ENCODE assay signal across 8 cellular contexts in the genomic region with DNA sequence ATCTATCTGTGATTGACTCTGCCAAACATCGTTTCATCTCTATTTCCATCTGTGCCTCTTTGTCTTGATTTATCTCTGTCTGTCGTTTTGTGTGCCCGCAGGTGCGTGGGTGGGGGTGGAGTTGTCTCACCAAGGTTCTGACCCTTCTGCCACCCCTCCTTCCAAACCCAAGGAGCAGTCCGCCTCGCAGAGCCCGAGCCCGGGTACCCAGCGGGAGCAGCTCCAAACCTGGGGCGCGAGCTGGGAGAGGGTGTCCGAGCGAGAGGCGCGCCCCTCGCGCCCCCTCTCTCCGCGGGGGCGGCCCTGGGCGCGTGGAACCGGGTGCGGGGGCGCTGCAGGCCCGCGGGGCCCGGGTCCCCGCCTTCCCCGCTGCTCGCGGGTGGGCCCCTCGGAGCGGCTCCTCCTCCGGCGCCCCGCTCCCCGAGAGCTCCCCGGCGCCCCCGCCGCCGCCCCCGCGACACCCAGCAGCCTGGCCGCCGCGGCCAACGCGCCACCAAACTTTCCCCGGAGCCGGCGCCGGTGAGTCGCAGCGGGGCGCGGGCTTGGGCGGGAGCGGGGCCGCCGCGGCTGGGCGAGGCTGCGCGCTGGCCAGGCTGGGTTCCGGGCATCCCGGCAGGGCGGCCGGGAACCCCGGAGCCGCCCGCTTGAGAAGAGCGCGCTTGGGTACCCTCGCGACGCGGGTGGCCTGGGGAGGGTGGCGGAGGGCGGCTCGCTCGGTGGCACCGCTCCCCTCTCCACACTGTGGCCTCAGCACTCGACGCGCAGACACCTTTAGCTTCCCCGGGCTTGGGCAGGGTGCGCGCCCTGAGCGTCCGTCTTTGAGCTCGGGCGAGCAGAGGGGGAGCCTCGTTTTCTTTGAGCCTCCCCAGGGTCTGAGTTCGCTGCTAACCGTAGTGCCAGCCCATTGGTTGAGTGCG. TPM values are rescaled to one million over a fixed set of nuclear protein-coding genes. Genes with fewer than 3 reads are reported as not detected.
DNase-seq lines count a peak whose midpoint lies in the region; ATAC-seq lines count a peak whose summit lies in the region.

A gene with protein sequence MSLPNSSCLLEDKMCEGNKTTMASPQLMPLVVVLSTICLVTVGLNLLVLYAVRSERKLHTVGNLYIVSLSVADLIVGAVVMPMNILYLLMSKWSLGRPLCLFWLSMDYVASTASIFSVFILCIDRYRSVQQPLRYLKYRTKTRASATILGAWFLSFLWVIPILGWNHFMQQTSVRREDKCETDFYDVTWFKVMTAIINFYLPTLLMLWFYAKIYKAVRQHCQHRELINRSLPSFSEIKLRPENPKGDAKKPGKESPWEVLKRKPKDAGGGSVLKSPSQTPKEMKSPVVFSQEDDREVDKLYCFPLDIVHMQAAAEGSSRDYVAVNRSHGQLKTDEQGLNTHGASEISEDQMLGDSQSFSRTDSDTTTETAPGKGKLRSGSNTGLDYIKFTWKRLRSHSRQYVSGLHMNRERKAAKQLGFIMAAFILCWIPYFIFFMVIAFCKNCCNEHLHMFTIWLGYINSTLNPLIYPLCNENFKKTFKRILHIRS (plus strand): TSS at position 458 of the 917 bp plus-strand sequence. CDS start 104,545 bp downstream, outside the sequence.

- ATAC-seq in GM21390 (IDR thresholded peaks at IDR 0.05; ENCODE audit: unreplicated experiment) = no peak

- H3K4me1 ChIP-seq in HUES6 (ENCODE audit: control insufficient read depth, insufficient read depth, low read length) (peaks cover 6% of the 10 kb centered on the region; the same call in 1 of the 2 replicates), skeletal muscle tissue (ENCODE audit: control insufficient read depth in 3 of 3, insufficient read depth in 3 of 3, low read length in 3 of 3) (peaks cover 9 to 14% (median 14%) of the 10 kb centered on the region in 3 donors)

- H3K27me3 ChIP-seq in HUES6 (ENCODE audit: control insufficient read depth, insufficient read depth, low read length) = peaks cover 86% of the 10 kb centered on the region
- H3K27me3 ChIP-seq in skeletal muscle tissue (ENCODE audit: control insufficient read depth in 3 of 3, insufficient read depth in 3 of 3, low read length in 3 of 3) = peaks cover 10 to 33% (median 18%) of the 10 kb centered on the region in 3 donors

- peak; percentile 16 for DNase-seq in activated naive CD8-positive, alpha-beta T cell treated with anti-CD3 and anti-CD28 coated beads for 36 hours
- DNase-seq in HPDE6-E6E7 (ENCODE audit: extremely low spot score) = no peak
- DNase-seq in AML-193 (lab: John Stamatoyannopoulos, UW) = no peak
- DNase-seq in amniotic stem cell (lab: John Stamatoyannopoulos, UW) = no peak

- H3K9ac ChIP-seq in HUES6 (ENCODE audit: low read length) (no peak within 1 kb of the TSS), skeletal muscle tissue (ENCODE audit: low read depth in 1 of 3, low read length in 3 of 3) (peak within 1 kb of the TSS; percentile 45 to 64 (median 57))

- H3K4me3 ChIP-seq in HUES6 (ENCODE audit: low read depth, low read length) (peak within 1 kb of the TSS; percentile 60), iPS-11a (ENCODE audit: low read depth, low read length) (peak within 1 kb of the TSS; percentile 39), skeletal muscle tissue (ENCODE audit: low read length in 3 of 3) (peak within 1 kb of the TSS; percentile 62 to 77 (median 68))

- H3K4me3 Mint-ChIP-seq in activated naive CD8-positive, alpha-beta T cell treated with anti-CD3 and anti-CD28 coated beads for 36 hours = peak within 1 kb of the TSS; percentile 48

- no peaks in the 10 kb centered on the region for H3K36me3 Mint-ChIP-seq in activated naive CD8-positive, alpha-beta T cell treated with anti-CD3 and anti-CD28 coated beads for 36 hours

- H3K27me3 Mint-ChIP-seq in activated naive CD8-positive, alpha-beta T cell treated with anti-CD3 and anti-CD28 coated beads for 36 hours = peaks cover 66% of the 10 kb centered on the region

- H3K9me3 Mint-ChIP-seq in activated naive CD8-positive, alpha-beta T cell treated with anti-CD3 and anti-CD28 coated beads for 36 hours = no peaks in the 10 kb centered on the region

- H3K9me3 ChIP-seq in HUES6 (ENCODE audit: control insufficient read depth, insufficient read depth, low read depth, low read length) (no peaks in the 10 kb centered on the region), skeletal muscle tissue (ENCODE audit: control insufficient read depth in 3 of 3, low read length in 3 of 3) (no peaks in the 10 kb centered on the region)

- H3K27ac ChIP-seq in HUES6 (ENCODE audit: low read depth, low read length) (no peak within 1 kb of the TSS), skeletal muscle tissue (ENCODE audit: low read depth, low read length) (peak within 1 kb of the TSS; percentile 11)

- H3K36me3 ChIP-seq in HUES6 (ENCODE audit: control insufficient read depth, insufficient read depth, low read length) = no peaks in the 10 kb centered on the region
- H3K36me3 ChIP-seq in skeletal muscle tissue (ENCODE audit: control insufficient read depth in 3 of 3, insufficient read depth in 3 of 3, low read length in 3 of 3) = no peaks in the 10 kb centered on the region

- peaks cover 3% of the 10 kb centered on the region for H3K4me1 Mint-ChIP-seq in activated naive CD8-positive, alpha-beta T cell treated with anti-CD3 and anti-CD28 coated beads for 36 hours

- no peak within 1 kb of the TSS for H3K27ac Mint-ChIP-seq in activated naive CD8-positive, alpha-beta T cell treated with anti-CD3 and anti-CD28 coated beads for 36 hours

RNA-seq across cellular contexts. Expression of the gene that starts here (rescaled TPM):
- under 1 TPM; 0.06 to 0.12 TPM for total RNA-seq in activated naive CD8-positive, alpha-beta T cell treated with anti-CD3 and anti-CD28 coated beads for 36 hours
- total RNA-seq in skeletal muscle tissue = 5.2 TPM

Comparison
In these comparisons a context has a peak if more than half of its experiments do, and no peak if none do; other contexts are left out.
1. Peak in DNase-seq in activated naive CD8-positive, alpha-beta T cell treated with anti-CD3 and anti-CD28 coated beads for 36 hours; RNA of the gene not detected or under 1 TPM.